Comparison of ENCODE assay signal across 1 cellular context in genomic region chr7:101731502-101732084, GRCh38.
TF ChIP-seq lines count a peak whose summit lies in the region.

No MANE protein-coding gene starts in this region.

TF ChIP-seq in H1, 55 proteins besides CTCF, POLR2A, EP300 and RAD21 (continued from another document):
- TF ChIP-seq SRF (IDR thresholded peaks at IDR 0.05; ENCODE audit: low read depth, low read length): no peak
- no peak for TF ChIP-seq BRCA1 (IDR thresholded peaks at IDR 0.05; ENCODE audit: low read depth, low read length)
